ENCODE assay signal across 33 cellular contexts in the genomic region with DNA sequence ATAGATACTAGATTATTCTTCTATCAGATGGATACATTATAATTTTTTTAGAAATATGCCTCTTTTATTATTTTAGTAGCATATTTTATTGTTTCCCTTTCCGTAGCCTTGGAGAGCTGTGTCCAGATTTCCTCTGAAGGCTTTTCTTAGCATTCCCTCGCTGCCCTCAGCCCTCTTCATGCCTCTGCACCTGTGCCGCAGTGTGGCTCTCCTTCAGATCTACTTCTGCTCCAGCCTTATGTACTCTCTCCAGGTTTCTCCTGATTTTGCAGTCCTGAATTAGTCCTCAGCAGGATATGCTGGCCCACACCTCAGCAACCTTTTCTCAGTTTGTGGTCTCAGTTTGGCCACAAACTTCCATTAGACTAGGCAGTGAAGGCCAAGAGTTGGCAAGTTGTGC.
"Had no signal": no experiment of that assay in that cellular context is flagged by ENCODE, and none has a peak within 500 bp of the region (broad histone marks: within the 10 kb centered on the region; RNA-seq: fewer than 3 reads in every experiment).

No MANE protein-coding gene starts in this region.

- FAIRE-seq: astrocyte, TTC549 had no signal

- H2AFZ ChIP-seq: parathyroid adenoma had no signal

- H3K36me3 ChIP-seq: gastrocnemius medialis, sigmoid colon, thoracic aorta, uterus, WERI-Rb-1 had no signal

- H3K4me1 ChIP-seq: gastrocnemius medialis, parathyroid adenoma, psoas muscle, sigmoid colon, uterus had no signal

- H3K79me2 ChIP-seq: parathyroid adenoma had no signal

- ATAC-seq: gastrocnemius medialis; left colon; psoas muscle; stimulated activated effector memory CD8-positive, alpha-beta T cell treated with anti-CD3 and anti-CD28 coated beads, Interleukin-12 subunit alpha, Interleukin-12 subunit beta, amount 100 ng/mL, for 72 hours had no signal

- H3K9me3 ChIP-seq: gastrocnemius medialis, psoas muscle, sigmoid colon, thoracic aorta, uterus had no signal

- H3K4me3 ChIP-seq: dorsolateral prefrontal cortex, gastrocnemius medialis, psoas muscle, sigmoid colon, thoracic aorta, uterus had no signal

- H3K27me3 ChIP-seq: dorsolateral prefrontal cortex, gastrocnemius medialis, sigmoid colon, uterus had no signal

- DNase-seq: activated CD4-positive, alpha-beta memory T cell treated with anti-CD3 and anti-CD28 coated beads for 36 hours; activated CD4-positive, alpha-beta T cell treated with anti-CD3 and anti-CD28 coated beads, Interleukin-2, amount 10 ng/mL, durations not matched to agents 24 days and 14 days; activated CD4-positive, CD25-positive, alpha-beta regulatory T cell treated with anti-CD3 and anti-CD28 coated beads, Interleukin-2, amount 50 U/mL, for 72 hours; activated CD8-positive, alpha-beta memory T cell treated with anti-CD3 and anti-CD28 coated beads, Interleukin-2, amount 50 U/mL, for 4 hours; activated gamma-delta T cell; activated naive CD4-positive, alpha-beta T cell treated with anti-CD3 and anti-CD28 coated beads, Interleukin-2, amount 10 ng/mL, durations not matched to agents 7 days and 5 days; activated naive CD8-positive, alpha-beta T cell treated with anti-CD3 and anti-CD28 coated beads, Interleukin-2, amount 10 ng/mL, durations not matched to agents 7 days and 5 days; activated T-cell treated with anti-CD3 and anti-CD28 coated beads, Interleukin-2, amount 50 U/mL, for 1 hour; dorsolateral prefrontal cortex; effector memory CD4-positive, alpha-beta T cell; erythroblast; gastrocnemius medialis; glutamatergic neuron; immature natural killer cell; kidney; left colon; mammary epithelial cell; naive B cell; nephron progenitor cell; nucleus accumbens; psoas muscle; sigmoid colon; small intestine; stimulated activated CD4-positive, alpha-beta T cell treated with anti-CD3 and anti-CD28 coated beads, Interleukin-4, amount 100 ng/mL, for 24 hours; T-helper 9 cell; trophoblast cell; uterus; WERI-Rb-1 had no signal

- H3K27ac ChIP-seq: dorsolateral prefrontal cortex, gastrocnemius medialis, parathyroid adenoma, psoas muscle, sigmoid colon, thoracic aorta, uterus, WERI-Rb-1 had no signal

- H3K9ac ChIP-seq: parathyroid adenoma had no signal
